Comparison of ENCODE assay signal across 13 cellular contexts in the genomic region with DNA sequence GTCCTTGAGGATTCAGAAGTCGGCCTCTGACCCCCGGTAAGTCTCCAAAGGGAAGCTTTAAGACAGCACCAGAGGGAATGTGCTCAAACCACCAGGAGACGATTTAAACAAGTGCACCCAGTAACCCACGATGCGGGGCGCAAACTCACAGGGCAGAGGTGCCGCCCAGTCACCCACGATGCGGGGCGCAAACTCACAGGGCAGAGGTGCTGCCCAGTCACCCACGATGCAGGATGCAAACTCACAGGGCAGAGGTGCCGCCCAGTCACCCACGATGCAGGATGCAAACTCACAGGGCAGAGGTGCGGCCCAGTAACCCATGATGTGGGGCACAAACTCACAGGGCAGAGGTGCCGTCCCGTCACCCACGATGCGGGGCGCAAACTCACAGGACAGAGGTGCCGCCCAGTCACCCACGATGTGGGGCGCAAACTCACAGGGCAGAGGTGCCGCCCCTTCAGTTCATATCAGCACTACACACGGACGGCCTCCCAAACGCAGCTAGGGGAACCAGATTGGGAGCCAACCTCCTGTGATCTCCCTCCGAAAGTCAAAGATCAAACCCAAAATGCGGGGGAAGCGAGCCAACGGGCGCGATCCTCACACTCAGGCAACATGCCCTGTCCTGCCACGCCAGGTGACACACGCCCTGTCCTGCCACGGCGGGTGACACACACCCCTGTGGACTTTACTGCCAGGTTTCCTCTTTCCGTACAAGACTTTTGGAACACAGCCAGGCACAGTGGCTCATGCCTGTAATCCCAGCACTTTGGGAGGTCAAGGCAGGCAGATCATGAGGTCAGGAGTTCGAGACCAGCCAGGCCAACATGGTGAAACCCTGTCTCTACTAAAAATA. TPM values are rescaled to one million over a fixed set of nuclear protein-coding genes. Genes with fewer than 3 reads are reported as not detected.
DNase-seq lines count a peak whose midpoint lies in the region; ATAC-seq, FAIRE-seq and TF ChIP-seq lines count a peak whose summit lies in the region.
"Had no signal": no experiment of that assay in that cellular context is flagged by ENCODE, and none has a peak within 500 bp of the region (broad histone marks: within the 10 kb centered on the region; RNA-seq: fewer than 3 reads in every experiment).

No MANE protein-coding gene starts in this region.

- H3K4ac ChIP-seq in H9 (ENCODE audit: low read depth, low read length): no peak overlapping the region

- H3K27me3 ChIP-seq in CD4-positive, alpha-beta memory T cell (ENCODE audit: insufficient read depth, low read length): no peaks in the 10 kb centered on the region
- H3K27me3 ChIP-seq in H9 (ENCODE audit: insufficient read depth, low read length) (peaks cover 8% of the 10 kb centered on the region; the same call in 1 of the 2 replicates), bronchial epithelial cell (ENCODE audit: control insufficient read depth, insufficient read depth, low read length) (peaks cover 3% of the 10 kb centered on the region), esophagus muscularis mucosa (peaks cover 0 to 62% (median 9%) of the 10 kb centered on the region in 4 donors)

- no peaks in the 10 kb centered on the region for H4K20me1 ChIP-seq in H9 (ENCODE audit: control insufficient read depth, insufficient read depth, insufficient read length)

- no peak overlapping the region for H3K27ac ChIP-seq in CD4-positive, alpha-beta memory T cell (ENCODE audit: low read depth, low read length)
- H3K27ac ChIP-seq in H9 (ENCODE audit: insufficient read length, low read depth, low read length) (no peak overlapping the region), esophagus muscularis mucosa (replicated peaks in 1 of 4) (no peak overlapping the region)
- H3K27ac ChIP-seq: neutrophil, thoracic aorta had no signal

- H3K4me2 ChIP-seq in H9 (ENCODE audit: insufficient read depth, insufficient read length, low read length): no peak overlapping the region

- no peaks in the 10 kb centered on the region for H3K9me3 ChIP-seq in CD4-positive, alpha-beta memory T cell (ENCODE audit: control insufficient read depth in 1 of 2, low read length in 2 of 2)
- H3K9me3 ChIP-seq in H9 (ENCODE audit: control insufficient read depth, low read depth, low read length) (no peaks in the 10 kb centered on the region), esophagus muscularis mucosa (no peaks in the 10 kb centered on the region)
- H3K9me3 ChIP-seq: neutrophil, thoracic aorta had no signal

- TF ChIP-seq EP300 in esophagus muscularis mucosa (IDR thresholded peaks at IDR 0.05): no peak

- H3K14ac ChIP-seq in H9 (ENCODE audit: insufficient read depth, low read length): no peak overlapping the region

- no peak overlapping the region for H3T11ph ChIP-seq in H9 (ENCODE audit: low read length)

- no peak overlapping the region for H3K9ac ChIP-seq in H9 (ENCODE audit: extremely low read depth, insufficient read length, low read length)

- no peak overlapping the region for H3K56ac ChIP-seq in H9 (ENCODE audit: insufficient read length, low read depth, low read length)

- no peak overlapping the region for H3K18ac ChIP-seq in H9 (ENCODE audit: insufficient read length, low read depth, low read length)

- no peak for FAIRE-seq in bronchial epithelial cell (lab: Jason Lieb, UNC)
- FAIRE-seq: GM18507, H54 had no signal

- no peak overlapping the region for H2AK5ac ChIP-seq in H9 (ENCODE audit: insufficient read length, low read length)

- no peak overlapping the region for H3K27ac Mint-ChIP-seq in CD4-positive, alpha-beta memory T cell
- H3K27ac Mint-ChIP-seq in H9 (no peak overlapping the region), natural killer cell (no peak overlapping the region)

- H2BK12ac ChIP-seq in H9 (ENCODE audit: insufficient read length, low read depth, low read length): no peak overlapping the region

- H3K79me2 ChIP-seq in H9 (ENCODE audit: insufficient read depth, low read length): peaks cover 7% of the 10 kb centered on the region; the same call in 1 of the 2 replicates

- H4K5ac ChIP-seq in H9 (ENCODE audit: insufficient read length, low read depth, low read length): no peak overlapping the region

- POLR2A ChIA-PET in CD4-positive, alpha-beta memory T cell (lab: Charles Lee; ENCODE audit: partially characterized antibody): no interaction called here

- intact Hi-C loops in CD4-positive, alpha-beta memory T cell (cut with micrococcal nuclease): no loop called here
- intact Hi-C loops in natural killer cell (cut with micrococcal nuclease): no loop called here
- intact Hi-C loops in esophagus muscularis mucosa (cut with DNase I): no loop called here

- no peak overlapping the region for H2BK15ac ChIP-seq in H9 (ENCODE audit: low read depth, low read length)

- H3K4me1 ChIP-seq in CD4-positive, alpha-beta memory T cell (ENCODE audit: insufficient read depth, low read length): peaks cover 9% of the 10 kb centered on the region
- peaks cover 3% of the 10 kb centered on the region; the same call in 1 of the 2 replicates for H3K4me1 ChIP-seq in H9 (ENCODE audit: insufficient read depth, low read length)
- peaks cover 8 to 26% (median 24%) of the 10 kb centered on the region in 4 donors for H3K4me1 ChIP-seq in esophagus muscularis mucosa

- no peak overlapping the region for H3K23ac ChIP-seq in H9 (ENCODE audit: insufficient read length, low read depth, low read length)

- no peaks in the 10 kb centered on the region for H3K79me1 ChIP-seq in H9 (ENCODE audit: insufficient read depth, low read depth, low read length, poor library complexity, severe bottlenecking)

- H3K27me3 Mint-ChIP-seq in CD4-positive, alpha-beta memory T cell: peaks cover 25 to 28% of the 10 kb centered on the region in 2 donors
- H3K27me3 Mint-ChIP-seq in H9 (ENCODE audit: low read depth) (peaks cover 43% of the 10 kb centered on the region), natural killer cell (ENCODE audit: low read depth in 2 of 2) (peaks cover 31 to 34% of the 10 kb centered on the region in 2 donors)

- no peak overlapping the region for H3K4me3 ChIP-seq in CD4-positive, alpha-beta memory T cell (ENCODE audit: low read length in 2 of 2)
- H3K4me3 ChIP-seq in bronchial epithelial cell (ENCODE audit: low read depth, low read length) (no peak overlapping the region), esophagus muscularis mucosa (no peak overlapping the region)

- peaks cover 11 to 45% (median 25%) of the 10 kb centered on the region in 4 donors for H3K4me1 Mint-ChIP-seq in CD4-positive, alpha-beta memory T cell
- peaks cover 21 to 26% of the 10 kb centered on the region in 2 experiments for H3K4me1 Mint-ChIP-seq in H9
- H3K4me1 Mint-ChIP-seq in natural killer cell: peaks cover 15 to 19% of the 10 kb centered on the region in 2 donors

- peaks cover 0 to 3% of the 10 kb centered on the region in 2 donors for H3K36me3 Mint-ChIP-seq in CD4-positive, alpha-beta memory T cell
- H3K36me3 Mint-ChIP-seq in H9 (ENCODE audit: insufficient read depth in 1 of 3, low read depth in 3 of 3) (peaks cover 0 to 8% (median 0%) of the 10 kb centered on the region in 3 experiments; a peak in 3 of 7 replicates), natural killer cell (no peaks in the 10 kb centered on the region)

- no peak overlapping the region for H2BK5ac ChIP-seq in H9 (ENCODE audit: insufficient read length, low read length)

- H3K9me3 Mint-ChIP-seq in CD4-positive, alpha-beta memory T cell: peaks cover 0 to 5% (median 0%) of the 10 kb centered on the region in 8 donors
- H3K9me3 Mint-ChIP-seq in H9: no peaks in the 10 kb centered on the region
- H3K9me3 Mint-ChIP-seq in natural killer cell: no peaks in the 10 kb centered on the region

- ATAC-seq in natural killer cell (no peak), HG03280 (IDR thresholded peaks at IDR 0.05; ENCODE audit: unreplicated experiment) (no peak), GM18873 (IDR thresholded peaks at IDR 0.05; ENCODE audit: low FRiP score, unreplicated experiment) (no peak)

- no peak for TF ChIP-seq POLR2A in esophagus muscularis mucosa (IDR thresholded peaks at IDR 0.05; ENCODE audit: low read depth)

- no CpG with 5 or more reads among the region's 38 CpGs for WGBS in H9 (ENCODE audit: extremely low coverage, insufficient read length, low lambda C conversion rate)
- WGBS in esophagus muscularis mucosa: 75% methylated on average over 26 of the region's 38 CpGs

- TF ChIP-seq CTCF in H9 (conservative IDR thresholded peaks at IDR 0.05) (no peak), bronchial epithelial cell (IDR thresholded peaks at IDR 0.05; ENCODE audit: insufficient read depth, low read length, severe bottlenecking) (no peak), natural killer cell (IDR thresholded peaks at IDR 0.05) (no peak), esophagus muscularis mucosa (IDR thresholded peaks at IDR 0.05) (no peak)

- no peak overlapping the region for H2BK20ac ChIP-seq in H9 (ENCODE audit: low read depth, low read length, poor library complexity, severe bottlenecking)

- no peak overlapping the region for H4K8ac ChIP-seq in H9 (replicated peaks; ENCODE audit: insufficient read length, low read depth, low read length)

- CTCF ChIA-PET in CD4-positive, alpha-beta memory T cell (lab: Charles Lee; ENCODE audit: partially characterized antibody): no interaction called here

- H2BK120ac ChIP-seq in H9 (ENCODE audit: low read depth, low read length, poor library complexity, severe bottlenecking): no peak overlapping the region

- H3K4me3 Mint-ChIP-seq in CD4-positive, alpha-beta memory T cell: peak overlapping the region in 6 of 8 donors; percentile 41 to 83 (median 64)
- H3K4me3 Mint-ChIP-seq in H9: peak overlapping the region; percentile 77 to 86
- peak overlapping the region; percentile 64 for H3K4me3 Mint-ChIP-seq in natural killer cell

- no peak overlapping the region for H2AFZ ChIP-seq in H9 (ENCODE audit: low read length)

- no peak for DNase-seq in CD4-positive, alpha-beta memory T cell
- DNase-seq in H9 (no peak), bronchial epithelial cell (ENCODE audit: low read depth) (peak; percentile 35), natural killer cell (no peak), EL (no peak), esophagus muscularis mucosa (ENCODE audit: extremely low spot score) (no peak)
- DNase-seq: amygdala had no signal

- H4K91ac ChIP-seq in H9 (ENCODE audit: insufficient read length, low read depth, low read length): no peak overlapping the region

- H3K23me2 ChIP-seq in H9 (ENCODE audit: insufficient read length, low read depth, low read length, poor library complexity, severe bottlenecking): peaks cover 14% of the 10 kb centered on the region

- H3K36me3 ChIP-seq in CD4-positive, alpha-beta memory T cell (ENCODE audit: insufficient read depth, low read length): no peaks in the 10 kb centered on the region
- H3K36me3 ChIP-seq in bronchial epithelial cell (ENCODE audit: control insufficient read depth, insufficient read depth, low read length) (no peaks in the 10 kb centered on the region), esophagus muscularis mucosa (no peaks in the 10 kb centered on the region)
- H3K36me3 ChIP-seq: neutrophil, thoracic aorta had no signal

RNA-seq across cellular contexts. Expression of a gene that starts 11.3 kb away (rescaled TPM):
- 10 to 100 TPM; 42.3 to 45.2 TPM for total RNA-seq in CD4-positive, alpha-beta memory T cell
- 1 to 10 TPM; 8.0 to 8.4 TPM for polyA plus RNA-seq in CD4-positive, alpha-beta memory T cell
- total RNA-seq in H9 (2021): 63.3 and 72.1 TPM in 2 replicates
- total RNA-seq in bronchial epithelial cell: 8.7 and 11.8 TPM in 2 replicates
- total RNA-seq in natural killer cell: 10 to 100 TPM; 14.0 to 19.4 (median 14.6) TPM
- total RNA-seq in esophagus muscularis mucosa: 1 to 10 TPM; 4.0 to 8.3 (median 5.4) TPM

RNA-seq across cellular contexts. Expression of a gene that starts 56.8 kb away (rescaled TPM):
- 10 to 100 TPM; 77.1 to 79.3 TPM for total RNA-seq in CD4-positive, alpha-beta memory T cell
- 10 to 100 TPM; 34.8 to 49.4 TPM for polyA plus RNA-seq in CD4-positive, alpha-beta memory T cell
- total RNA-seq in H9 (2021) (64.0 and 64.5 TPM in 2 replicates), bronchial epithelial cell (46.6 and 68.2 TPM in 2 replicates), natural killer cell (10 to 100 TPM; 46.9 to 62.8 (median 49.8) TPM), esophagus muscularis mucosa (10 to 100 TPM; 31.6 to 61.4 (median 55.5) TPM)
